20 cellular contexts compared by ENCODE assay signal in the genomic region with DNA sequence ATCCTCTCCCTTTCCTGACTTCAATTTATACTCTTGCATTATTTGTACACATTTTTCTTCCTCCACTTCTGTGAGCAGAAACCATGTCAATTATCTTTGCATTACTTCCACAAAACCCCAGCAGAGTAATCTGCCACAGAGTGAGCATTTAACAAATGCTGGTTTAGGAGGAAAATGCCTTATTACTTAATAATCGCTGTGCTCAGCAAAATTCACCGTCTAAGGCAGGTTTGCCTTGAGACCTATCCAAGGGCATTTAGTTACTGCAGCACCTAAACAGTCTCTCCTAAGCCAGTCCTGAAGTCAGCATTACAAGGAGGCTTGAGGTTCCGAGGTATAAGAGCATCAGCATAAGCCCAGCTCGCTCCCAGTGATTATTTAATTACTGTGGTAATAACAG. TPM values are rescaled to one million over a fixed set of nuclear protein-coding genes. Genes with fewer than 3 reads are reported as not detected.
"Had no signal": no experiment of that assay in that cellular context is flagged by ENCODE, and none has a peak within 500 bp of the region (broad histone marks: within the 10 kb centered on the region; RNA-seq: fewer than 3 reads in every experiment).

No MANE protein-coding gene starts in this region.

- ATAC-seq: activated CD4-positive, CD25-positive, alpha-beta regulatory T cell treated with anti-CD3 and anti-CD28 coated beads, Interleukin-2, amount 50 U/mL, for 24 hours; activated CD8-positive, alpha-beta T cell treated with anti-CD3 and anti-CD28 coated beads for 36 hours; activated T-cell treated with anti-CD3 and anti-CD28 coated beads, Interleukin-2, amount 50 U/mL, for 72 hours; body of pancreas; PC-3; SK-N-SH treated with all-trans-retinoic acid at 6 μM for 48 hours had no signal

- DNase-seq: activated CD4-positive, alpha-beta T cell treated with anti-CD3 and anti-CD28 coated beads for 4 hours; activated CD8-positive, alpha-beta memory T cell treated with anti-CD3 and anti-CD28 coated beads, Interleukin-2, amount 50 U/mL, for 4 hours; activated CD8-positive, alpha-beta T cell treated with anti-CD3 and anti-CD28 coated beads for 36 hours; activated T-cell treated with anti-CD3 and anti-CD28 coated beads, Interleukin-2, amount 50 U/mL, for 72 hours; body of pancreas; KG1; NCI-H1092; NCI-H1417; NCI-H1930; NCI-H2171; NCI-H345; NCI-H510A; NCI-H526 treated with DMSO at 0.1 percent for 48 hours; PC-3; SHP77; SW 1271 had no signal

- H3K27ac ChIP-seq: ascending aorta, body of pancreas, SJSA1 had no signal

RNA-seq across cellular contexts. Expression of a gene that starts 28.3 kb away (rescaled TPM):
- total RNA-seq: ascending aorta had no signal
